In genomic region chr7:28409716-28410627, GRCh38 we compare ENCODE assay signal across 8 cellular contexts. TPM values are rescaled to one million over a fixed set of nuclear protein-coding genes. Genes with fewer than 3 reads are reported as not detected.
DNase-seq lines count a peak whose midpoint lies in the region; ATAC-seq and TF ChIP-seq lines count a peak whose summit lies in the region.

No MANE protein-coding gene starts in this region.

- DNase-seq in activated gamma-delta T cell (lab: John Stamatoyannopoulos, UW) (peak; percentile 7), activated gamma-delta T cell treated with Interleukin-2 at 50 U/mL for 16 hours (no peak), RPMI7951 (ENCODE audit: low read depth) (peak; percentile 47), upper lobe of left lung (peak in 1 of 2 donors; percentile 89)
- no peak for DNase-seq in effector memory CD4-positive, alpha-beta T cell

- TF ChIP-seq CTCF in upper lobe of left lung (IDR thresholded peaks at IDR 0.05), result no peak

- ATAC-seq in upper lobe of left lung (ENCODE audit: low FRiP score in 2 of 2) (peak; percentile 4 to 33), HG02678 (IDR thresholded peaks at IDR 0.05; ENCODE audit: unreplicated experiment) (no peak), GM21515 (IDR thresholded peaks at IDR 0.05; ENCODE audit: unreplicated experiment) (no peak)

- no peak for TF ChIP-seq EP300 in upper lobe of left lung (IDR thresholded peaks at IDR 0.05)

- no peak overlapping the region for H3K27ac ChIP-seq in effector memory CD4-positive, alpha-beta T cell (ENCODE audit: insufficient read depth, low read length, poor library complexity, severe bottlenecking)
- H3K27ac ChIP-seq in mesodermal cell (ENCODE audit: low read depth, low read length, severe bottlenecking) (peak overlapping the region; percentile 98), upper lobe of left lung (peak overlapping the region in 2 of 4 donors; percentile 73)

- no peaks in the 10 kb centered on the region for H3K9me3 ChIP-seq in effector memory CD4-positive, alpha-beta T cell (ENCODE audit: control insufficient read depth, low read length)
- H3K9me3 ChIP-seq in mesodermal cell (ENCODE audit: control insufficient read depth, low read length), result no peaks in the 10 kb centered on the region
- H3K9me3 ChIP-seq in upper lobe of left lung, result no peaks in the 10 kb centered on the region

- no peaks in the 10 kb centered on the region for H3K4me1 ChIP-seq in effector memory CD4-positive, alpha-beta T cell (ENCODE audit: control insufficient read depth, insufficient read depth, low read length, poor library complexity, severe bottlenecking)
- H3K4me1 ChIP-seq in mesodermal cell (ENCODE audit: control insufficient read depth, insufficient read depth, low read length, poor library complexity, severe bottlenecking) (peaks cover 5% of the 10 kb centered on the region), upper lobe of left lung (peaks cover 24 to 35% (median 29%) of the 10 kb centered on the region in 4 donors)

- no peak for TF ChIP-seq POLR2A in upper lobe of left lung (IDR thresholded peaks at IDR 0.05)

- WGBS in mesodermal cell (ENCODE audit: insufficient coverage in 2 of 2), 2 experiments, result 0 to 1% methylated on average over 38 to 47 of the region's 92 CpGs
- 2% methylated on average over 26 to 89 of the region's 92 CpGs for WGBS in upper lobe of left lung, 2 donors

- H3K27me3 ChIP-seq in effector memory CD4-positive, alpha-beta T cell (replicated peaks; ENCODE audit: control insufficient read depth, insufficient read depth, low read length, poor library complexity, severe bottlenecking), result peaks cover 6% of the 10 kb centered on the region
- peaks cover 0 to 27% (median 15%) of the 10 kb centered on the region in 4 donors for H3K27me3 ChIP-seq in upper lobe of left lung

- H3K36me3 ChIP-seq in effector memory CD4-positive, alpha-beta T cell (ENCODE audit: control insufficient read depth, insufficient read depth, low read length), result no peaks in the 10 kb centered on the region
- H3K36me3 ChIP-seq in mesodermal cell (ENCODE audit: control insufficient read depth, insufficient read depth, low read length), result no peaks in the 10 kb centered on the region
- H3K36me3 ChIP-seq in upper lobe of left lung, result no peaks in the 10 kb centered on the region

- peak overlapping the region; percentile 38 for H3K4me3 ChIP-seq in effector memory CD4-positive, alpha-beta T cell (ENCODE audit: insufficient read depth, low read depth, low read length, poor library complexity, severe bottlenecking)
- H3K4me3 ChIP-seq in mesodermal cell (ENCODE audit: extremely low read depth, insufficient read depth, low read length, poor library complexity, severe bottlenecking), result peak overlapping the region; percentile 62
- H3K4me3 ChIP-seq in upper lobe of left lung, result peak overlapping the region; percentile 39 to 64 (median 50)

RNA-seq across cellular contexts. Expression of gene CREB5, which starts 2.3 kb away (rescaled TPM):
- total RNA-seq in RPMI7951 (2014; rRNA removed; shearing (Covaris generic)), result 2.9 and 3.8 TPM in 2 replicates
- 13.5 TPM for polyA plus RNA-seq in mesodermal cell (2013, experiment 1 of 2)
- 10.8 TPM for polyA plus RNA-seq in mesodermal cell (2013, experiment 2 of 2)
- 10 to 100 TPM in 4 of 6 donors, 1 to 10 TPM in 2; 8.3 to 34.6 (median 15.3) TPM for total RNA-seq in upper lobe of left lung

Comparison
In these comparisons a context has a peak if more than half of its experiments do, and no peak if none do; other contexts are left out.
1. DNase-seq: peak in activated gamma-delta T cell (single experiment) and RPMI7951 (single experiment); none in activated gamma-delta T cell treated with Interleukin-2 at 50 U/mL for 16 hours (single experiment) and effector memory CD4-positive, alpha-beta T cell (0 of 3).
2. ATAC-seq: peak in upper lobe of left lung (2 of 2); none in HG02678 (single experiment) and GM21515 (single experiment).
3. Peak in every context shown above with its lines, with median percentiles within 50 percentile points of each other: H3K4me3 ChIP-seq.